21 cellular contexts compared by ENCODE assay signal in genomic region chr12:3828888-3829287, GRCh38.
"Had no signal": no experiment of that assay in that cellular context is flagged by ENCODE, and none has a peak within 500 bp of the region (broad histone marks: within the 10 kb centered on the region; RNA-seq: fewer than 3 reads in every experiment).

No MANE protein-coding gene starts in this region.

- H3K4me1 ChIP-seq: colonic mucosa, left lung, lower lobe of right lung had no signal

- H3K4me3 ChIP-seq: colonic mucosa, esophagus squamous epithelium, gastrocnemius medialis, heart left ventricle, left lung, lower lobe of right lung, mucosa of descending colon had no signal

- DNase-seq: colonic mucosa; cortex of kidney; effector CD8-positive, alpha-beta T cell; effector memory CD8-positive, alpha-beta T cell; endodermal cell; erythroblast; esophagus squamous epithelium; foreskin fibroblast; foreskin melanocyte; gastrocnemius medialis; heart left ventricle; hippocampal formation; left cardiac atrium; left lung; left ventricle myocardium superior; lower lobe of right lung; mesenchymal stem cell; mucosa of descending colon; naive thymus-derived CD4-positive, alpha-beta T cell had no signal

- H3K27me3 ChIP-seq: colonic mucosa, esophagus squamous epithelium, gastrocnemius medialis, heart left ventricle, left lung had no signal

- ATAC-seq: effector memory CD8-positive, alpha-beta T cell; esophagus mucosa; gastrocnemius medialis; heart left ventricle; left cardiac atrium; left lung; left ventricle myocardium superior; lower lobe of right lung; mucosa of descending colon; naive thymus-derived CD4-positive, alpha-beta T cell had no signal

- H3K36me3 ChIP-seq: colonic mucosa had no signal

- H3K27ac ChIP-seq: colonic mucosa, epithelial cell of prostate, esophagus squamous epithelium, gastrocnemius medialis, heart left ventricle, left lung, lower lobe of right lung had no signal

- H3K9me3 ChIP-seq: colonic mucosa, esophagus squamous epithelium, gastrocnemius medialis, heart left ventricle, left lung, lower lobe of right lung, mucosa of descending colon had no signal
